Comparison of ENCODE assay signal across 1 cellular context in the genomic region with DNA sequence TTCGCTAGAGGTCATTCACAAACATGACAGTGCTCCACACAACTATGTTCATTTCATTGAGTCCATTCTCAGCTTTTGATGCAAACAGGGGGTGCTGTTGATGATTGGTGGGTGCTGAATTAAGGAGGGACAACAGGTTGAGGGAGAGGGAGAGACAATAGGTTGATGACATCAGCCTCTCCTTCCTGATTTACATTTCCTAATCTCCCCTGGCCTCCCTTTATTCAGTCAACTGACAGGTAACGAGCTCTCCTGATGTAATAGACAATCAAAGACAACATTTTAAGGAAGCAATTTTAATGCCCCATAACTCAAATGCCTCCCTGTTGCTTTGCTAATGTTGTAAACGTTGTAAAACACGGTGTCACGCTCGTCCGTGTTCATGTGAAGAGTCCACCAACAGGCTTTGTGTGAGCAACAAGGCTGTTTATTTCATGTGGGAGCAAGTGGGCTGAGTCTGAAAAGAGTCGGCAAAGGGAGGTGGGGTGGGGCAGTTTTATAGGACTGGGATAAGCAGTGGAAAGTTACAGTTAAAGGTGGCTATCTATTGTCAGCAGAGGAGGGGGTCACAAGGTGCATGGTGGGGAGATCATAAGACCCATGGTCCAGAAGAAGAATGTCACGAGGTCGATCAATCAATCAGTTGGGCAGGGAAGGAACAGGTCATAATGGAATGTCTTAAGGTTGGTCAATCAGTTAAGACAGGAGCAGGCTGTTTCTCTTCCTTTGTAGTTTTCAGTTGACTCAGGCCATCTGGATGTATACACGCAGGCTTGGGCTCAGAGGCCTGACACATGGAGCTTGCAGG.
TF ChIP-seq lines count a peak whose summit lies in the region.

No MANE protein-coding gene starts in this region.

TF ChIP-seq in H1, 55 proteins besides CTCF, POLR2A, EP300 and RAD21:
- no peak for TF ChIP-seq TAF7 (optimal IDR thresholded peaks at IDR 0.05; ENCODE audit: borderline replicate concordance, low read depth, low read length)
- peak; percentile 60; the same call in 1 of the 2 replicates for TF ChIP-seq JUND (IDR thresholded peaks at IDR 0.05; ENCODE audit: low read length)
- TF ChIP-seq KDM1A (IDR thresholded peaks at IDR 0.05; ENCODE audit: borderline replicate concordance, low read length) = no peak
- no peak for TF ChIP-seq KDM5A (IDR thresholded peaks at IDR 0.05; ENCODE audit: low read length)
- TF ChIP-seq JUN (IDR thresholded peaks at IDR 0.05; ENCODE audit: low read depth, low read length) = no peak
- TF ChIP-seq POU5F1 (IDR thresholded peaks at IDR 0.05; ENCODE audit: low read depth, low read length) = no peak
- no peak for TF ChIP-seq CBX5 (IDR thresholded peaks at IDR 0.05; ENCODE audit: low read depth, low read length)
